ENCODE assay signal across 8 cellular contexts in genomic region chr17:73369817-73370490, GRCh38. TPM values are rescaled to one million over a fixed set of nuclear protein-coding genes. Genes with fewer than 3 reads are reported as not detected.
DNase-seq lines count a peak whose midpoint lies in the region; ATAC-seq lines count a peak whose summit lies in the region.
"Not testable (repeated sequence)": the region's sequence is repeated elsewhere in the genome, so short reads cannot be mapped to it uniquely, and the experiment has no call there.

No MANE protein-coding gene starts in this region.

- H3K4me1 Mint-ChIP-seq in naive thymus-derived CD8-positive, alpha-beta T cell = not testable (repeated sequence)

- not testable (repeated sequence) for H3K27me3 Mint-ChIP-seq in naive thymus-derived CD8-positive, alpha-beta T cell

- peak overlapping the region in 1 of 10 donors; percentile 10 for H3K4me3 Mint-ChIP-seq in naive thymus-derived CD8-positive, alpha-beta T cell

- ATAC-seq in naive thymus-derived CD8-positive, alpha-beta T cell = peak; percentile 40 to 77

- H3K9me3 Mint-ChIP-seq in naive thymus-derived CD8-positive, alpha-beta T cell = not testable (repeated sequence)

- H3K27ac Mint-ChIP-seq in naive thymus-derived CD8-positive, alpha-beta T cell = not testable (repeated sequence)

- not testable (repeated sequence) for H3K36me3 Mint-ChIP-seq in naive thymus-derived CD8-positive, alpha-beta T cell

- DNase-seq in COLO829 (ENCODE audit: low spot score) (peak; percentile 87), H4 (ENCODE audit: low spot score) (peak; percentile 76), NCI-H146 treated with DMSO at 0.1 percent for 48 hours (lab: John Stamatoyannopoulos, UW; ENCODE audit: unreplicated experiment) (peak; percentile 13), SKM-1 (lab: John Stamatoyannopoulos, UW; ENCODE audit: unreplicated experiment) (peak; percentile 70), fibroblast of peridontal ligament (ENCODE audit: extremely low read depth) (peak; percentile 76)
- peak; percentile 67 for DNase-seq in activated effector memory CD4-positive, alpha-beta T cell treated with Interleukin-2 at 50 U/mL for 16 hours
- DNase-seq in naive thymus-derived CD8-positive, alpha-beta T cell = peak; percentile 45 to 83 (median 72)
- peak; percentile 91 for DNase-seq in stimulated activated CD8-positive, alpha-beta memory T cell treated with anti-CD3 and anti-CD28 coated beads, Interleukin-4, amount 100 ng/mL, for 48 hours

- POLR2A ChIA-PET in naive thymus-derived CD8-positive, alpha-beta T cell (lab: Charles Lee) = interaction anchor here (0.6 to 2.0 kb wide), 4 partner anchors 138 to 813 kb away, joined by 3 to 9 read pairs (median 4); no protein-coding TSS in a partner anchor

RNA-seq across cellular contexts. Expression of gene CDC42EP4, which starts 58.2 kb away (rescaled TPM):
- 29.8 and 30.9 TPM in 2 replicates for total RNA-seq in H4 (2014; rRNA removed; shearing (Covaris generic))
- under 1 TPM; 0.21 to 0.96 TPM for total RNA-seq in naive thymus-derived CD8-positive, alpha-beta T cell
- polyA plus RNA-seq in naive thymus-derived CD8-positive, alpha-beta T cell = under 1 TPM in 1 of 3 donors, not detected in 2; 0.50 TPM

Comparison
In these comparisons a context has a peak if more than half of its experiments do, and no peak if none do; other contexts are left out.
1. Peak in every context shown above with its lines: DNase-seq and ATAC-seq.
2. DNase-seq: peak in every context shown above with its lines; median percentile 91 in stimulated activated CD8-positive, alpha-beta memory T cell treated with anti-CD3 and anti-CD28 coated beads, Interleukin-4, amount 100 ng/mL, for 48 hours; 87 in COLO829; 76 in H4; 76 in fibroblast of peridontal ligament; 72 in naive thymus-derived CD8-positive, alpha-beta T cell; 70 in SKM-1; 67 in activated effector memory CD4-positive, alpha-beta T cell treated with Interleukin-2 at 50 U/mL for 16 hours; 13 in NCI-H146 treated with DMSO at 0.1 percent for 48 hours.
3. RNA of gene CDC42EP4, which starts 58.2 kb away (total RNA-seq): 29.8 to 30.9 TPM in H4; 0.21 to 0.96 TPM in naive thymus-derived CD8-positive, alpha-beta T cell; every median in the first group is over 10 times any median in the second.